ENCODE assay signal across 19 cellular contexts in genomic region chr13:90382425-90382824, GRCh38.
DNase-seq lines count a peak whose midpoint lies in the region; ATAC-seq, FAIRE-seq and TF ChIP-seq lines count a peak whose summit lies in the region.
"Had no signal": no experiment of that assay in that cellular context is flagged by ENCODE, and none has a peak within 500 bp of the region (broad histone marks: within the 10 kb centered on the region; RNA-seq: fewer than 3 reads in every experiment).

No MANE protein-coding gene starts in this region.

- peak overlapping the region; percentile 71; the same call in 1 of the 2 replicates for H3K27ac Mint-ChIP-seq in GM23338
- H3K27ac Mint-ChIP-seq: B cell; CD4-positive, alpha-beta T cell; CD8-positive, alpha-beta T cell had no signal

- TF ChIP-seq CTCF in GM23338 (conservative IDR thresholded peaks at IDR 0.05; ENCODE audit: low read depth in 2 of 2), result no peak
- no peak for TF ChIP-seq CTCF in IMR-90 (conservative IDR thresholded peaks at IDR 0.05; ENCODE audit: low read depth, low read length)
- no peak for TF ChIP-seq CTCF in endothelial cell of umbilical vein (IDR thresholded peaks at IDR 0.05; ENCODE audit: extremely low read depth in 1 of 2, insufficient read depth in 1 of 2, low read depth in 1 of 2, low read length in 2 of 2)

- intact Hi-C loops in IMR-90 (cut with micrococcal nuclease) (no loop called here), endothelial cell of umbilical vein (cut with micrococcal nuclease) (no loop called here)

- H3K4me3 Mint-ChIP-seq in GM23338, result no peak overlapping the region
- H3K4me3 Mint-ChIP-seq: B cell; CD4-positive, alpha-beta T cell; CD8-positive, alpha-beta T cell had no signal

- no peaks in the 10 kb centered on the region for H4K20me1 ChIP-seq in GM23338 (replicated peaks; ENCODE audit: insufficient read depth)
- H4K20me1 ChIP-seq in IMR-90 (ENCODE audit: insufficient read depth, low read length), result no peaks in the 10 kb centered on the region
- no peaks in the 10 kb centered on the region for H4K20me1 ChIP-seq in endothelial cell of umbilical vein (replicated peaks; ENCODE audit: control insufficient read depth, extremely low read depth, insufficient read depth, low read length)
- H4K20me1 ChIP-seq: BLaER1 treated with 17β-estradiol and CSF1 and Interleukin-3, amounts not matched to agents 10 nM and 100 nM had no signal

- H3K14ac ChIP-seq in IMR-90 (replicated peaks; ENCODE audit: low read depth, low read length), result no peak overlapping the region

- H3K4me2 ChIP-seq in GM23338 (no peak overlapping the region), IMR-90 (ENCODE audit: low read depth, low read length) (no peak overlapping the region), endothelial cell of umbilical vein (ENCODE audit: insufficient read depth, low read length) (no peak overlapping the region)
- H3K4me2 ChIP-seq: A549; BLaER1 treated with 17β-estradiol and CSF1 and Interleukin-3, amounts not matched to agents 10 nM and 100 nM had no signal

- no peak overlapping the region for H2AK9ac ChIP-seq in IMR-90 (replicated peaks; ENCODE audit: low read depth, low read length, poor library complexity)

- no peak overlapping the region for H3K4ac ChIP-seq in IMR-90 (ENCODE audit: low read depth, low read length)

- no peak overlapping the region for H4K91ac ChIP-seq in IMR-90 (ENCODE audit: insufficient read depth, low read depth, low read length)

- no peaks in the 10 kb centered on the region; the same call in 1 of the 3 replicates for H3K9me3 Mint-ChIP-seq in GM23338

- H3K23ac ChIP-seq in IMR-90 (ENCODE audit: low read depth, low read length), result no peak overlapping the region

- no peak overlapping the region for H2BK5ac ChIP-seq in IMR-90 (ENCODE audit: low read depth, low read length, poor library complexity, severe bottlenecking)

- no peak overlapping the region for H4K5ac ChIP-seq in IMR-90 (ENCODE audit: low read depth, low read length)

- WGBS in IMR-90 (ENCODE audit: extremely low coverage in 2 of 2, insufficient read length in 1 of 2), 2 experiments, result no CpG with 5 or more reads among the region's 1 CpG

- POLR2A ChIA-PET in IMR-90 (lab: Charles Lee; ENCODE audit: unreplicated experiment) (no interaction called here), endothelial cell of umbilical vein (lab: Charles Lee) (no interaction called here)

- no peaks in the 10 kb centered on the region for H3K36me3 ChIP-seq in GM23338 (ENCODE audit: insufficient read depth)
- H3K36me3 ChIP-seq in IMR-90 (ENCODE audit: control insufficient read depth, insufficient read depth, low read length), result no peaks in the 10 kb centered on the region
- no peaks in the 10 kb centered on the region for H3K36me3 ChIP-seq in endothelial cell of umbilical vein (ENCODE audit: control insufficient read depth in 2 of 2, extremely low read depth in 1 of 2, insufficient read depth in 2 of 2, low read length in 2 of 2)
- H3K36me3 ChIP-seq: BLaER1 treated with 17β-estradiol and CSF1 and Interleukin-3, amounts not matched to agents 10 nM and 100 nM had no signal

- no peaks in the 10 kb centered on the region for H3K79me1 ChIP-seq in IMR-90 (ENCODE audit: low read depth in 1 of 2, low read length in 2 of 2)

- TF ChIP-seq POLR2A in IMR-90 (IDR thresholded peaks at IDR 0.05; ENCODE audit: low read depth, low read length), result no peak
- no peak for TF ChIP-seq POLR2A in endothelial cell of umbilical vein (IDR thresholded peaks at IDR 0.05; ENCODE audit: low read depth, low read length)

- H4K8ac ChIP-seq in IMR-90 (ENCODE audit: low read depth in 2 of 2, low read length in 2 of 2), result no peak overlapping the region

- H2AFZ ChIP-seq in GM23338 (no peak overlapping the region), IMR-90 (replicated peaks; ENCODE audit: low read length, poor library complexity) (no peak overlapping the region), endothelial cell of umbilical vein (ENCODE audit: low read depth, low read length) (no peak overlapping the region)

- H3K36me3 Mint-ChIP-seq in GM23338 (ENCODE audit: low read depth), result no peaks in the 10 kb centered on the region; the same call in 2 of the 3 replicates
- H3K36me3 Mint-ChIP-seq: CD8-positive, alpha-beta T cell had no signal

- BruUV-seq in IMR-90 (replicated peaks; lab: Mats Ljungman, UMichigan) (no TSS peak), endothelial cell of umbilical vein (replicated peaks; lab: Mats Ljungman, UMichigan) (no TSS peak)

- no peak for FAIRE-seq in endothelial cell of umbilical vein (lab: Jason Lieb, UNC)
- FAIRE-seq: A549, GM12891, GM19239 had no signal

- H3K4me3 ChIP-seq in GM23338 (no peak overlapping the region), IMR-90 (ENCODE audit: insufficient read depth, low read depth, low read length) (no peak overlapping the region), endothelial cell of umbilical vein (replicated peaks in 1 of 3; ENCODE audit: insufficient read depth in 1 of 3, low read depth in 1 of 3, low read length in 3 of 3) (no peak overlapping the region)
- H3K4me3 ChIP-seq: A549; BLaER1 treated with 17β-estradiol and CSF1 and Interleukin-3, amounts not matched to agents 10 nM and 100 nM had no signal

- no peak overlapping the region for H2BK120ac ChIP-seq in IMR-90 (ENCODE audit: low read depth, low read length)

- H3K9ac ChIP-seq in IMR-90 (ENCODE audit: low read depth, low read length) (no peak overlapping the region), endothelial cell of umbilical vein (replicated peaks; ENCODE audit: extremely low read depth, insufficient read depth, low read length) (no peak overlapping the region)
- H3K9ac ChIP-seq: BLaER1 treated with 17β-estradiol and CSF1 and Interleukin-3, amounts not matched to agents 10 nM and 100 nM had no signal

- H3K79me2 ChIP-seq in GM23338 (replicated peaks; ENCODE audit: insufficient read depth) (no peaks in the 10 kb centered on the region), endothelial cell of umbilical vein (ENCODE audit: control insufficient read depth, insufficient read depth, low read length) (no peaks in the 10 kb centered on the region)

- H2BK15ac ChIP-seq in IMR-90 (ENCODE audit: low read depth, low read length), result no peak overlapping the region

- H3K9me1 ChIP-seq in IMR-90 (ENCODE audit: insufficient read depth, low read length) (no peaks in the 10 kb centered on the region), endothelial cell of umbilical vein (replicated peaks; ENCODE audit: control insufficient read depth, extremely low read depth, insufficient read depth, low read length) (no peaks in the 10 kb centered on the region)

- H3F3A ChIP-seq in GM23338 (replicated peaks; ENCODE audit: low read depth), result no peaks in the 10 kb centered on the region

- in situ Hi-C loops in IMR-90 (cut with MboI; ENCODE audit: low sequenced_read_pairs), result no loop called here

- ATAC-seq in GM23338 (no peak), IMR-90 (ENCODE audit: low read depth) (no peak)
- ATAC-seq: A549; CD8-positive, alpha-beta T cell had no signal

- TF ChIP-seq RAD21 in IMR-90 (IDR thresholded peaks at IDR 0.05; ENCODE audit: low read length), result no peak

- H2BK20ac ChIP-seq in IMR-90 (ENCODE audit: low read depth, low read length), result no peak overlapping the region

- DNase-seq in GM23338 (ENCODE audit: low spot score), result no peak
- DNase-seq in IMR-90, result no peak
- no peak for DNase-seq in endothelial cell of umbilical vein (ENCODE audit: low read depth, low spot score)
- no peak for DNase-seq in NCI-H345 (lab: John Stamatoyannopoulos, UW)
- no peak for DNase-seq in SW480 (ENCODE audit: low spot score)
- DNase-seq: AML-193; Caco-2; Calu3; CD4-positive, alpha-beta T cell; CD8-positive, alpha-beta T cell; DMS79 treated with DMSO at 0.1 percent for 48 hours; GF-D8 had no signal

- H3K56ac ChIP-seq in IMR-90 (ENCODE audit: extremely low read depth, insufficient read depth, low read length), result no peak overlapping the region

- H2AK5ac ChIP-seq in IMR-90 (ENCODE audit: low read depth, low read length), result no peak overlapping the region

- H3K18ac ChIP-seq in IMR-90 (ENCODE audit: low read depth, low read length), result no peak overlapping the region

- H3K27me3 ChIP-seq in GM23338 (ENCODE audit: insufficient read depth) (no peaks in the 10 kb centered on the region), IMR-90 (ENCODE audit: control insufficient read depth, insufficient read depth, low read length) (no peaks in the 10 kb centered on the region), endothelial cell of umbilical vein (ENCODE audit: control insufficient read depth in 2 of 2, insufficient read depth in 2 of 2, low read length in 2 of 2) (no peaks in the 10 kb centered on the region)
- H3K27me3 ChIP-seq: BLaER1 treated with 17β-estradiol and CSF1 and Interleukin-3, amounts not matched to agents 10 nM and 100 nM had no signal

- dilution Hi-C loops in IMR-90 (cut with HindIII; ENCODE audit: low sequenced_read_pairs, unreplicated experiment) (no loop called here), endothelial cell of umbilical vein (cut with MboI; ENCODE audit: extremely low pct_ligation_motif_present, low sequenced_read_pairs) (no loop called here)

- no peaks in the 10 kb centered on the region for H3K27me3 Mint-ChIP-seq in GM23338 (ENCODE audit: insufficient read depth, low read depth, poor library complexity)
- H3K27me3 Mint-ChIP-seq: B cell; CD4-positive, alpha-beta T cell had no signal

- H3K9me3 ChIP-seq in IMR-90 (ENCODE audit: control insufficient read depth, insufficient read depth, low read length), result no peaks in the 10 kb centered on the region
- no peaks in the 10 kb centered on the region for H3K9me3 ChIP-seq in endothelial cell of umbilical vein (replicated peaks; ENCODE audit: control insufficient read depth, insufficient read depth, low read length)
- H3K9me3 ChIP-seq: A549; BLaER1 treated with 17β-estradiol and CSF1 and Interleukin-3, amounts not matched to agents 10 nM and 100 nM; Caco-2 had no signal

- H3K9me2 ChIP-seq in GM23338 (ENCODE audit: insufficient read depth), result no peaks in the 10 kb centered on the region

- no peak overlapping the region for H3K27ac ChIP-seq in GM23338 (ENCODE audit: low read depth)
- H3K27ac ChIP-seq in IMR-90 (ENCODE audit: insufficient read depth, low read length), result no peak overlapping the region
- H3K27ac ChIP-seq in endothelial cell of umbilical vein (ENCODE audit: insufficient read depth, low read depth, low read length), result no peak overlapping the region
- H3K27ac ChIP-seq: 22Rv1; A549; BLaER1 treated with 17β-estradiol and CSF1 and Interleukin-3, amounts not matched to agents 10 nM and 100 nM; C4-2B had no signal

- no peaks in the 10 kb centered on the region for H3K4me1 Mint-ChIP-seq in GM23338
- H3K4me1 Mint-ChIP-seq: B cell had no signal

- CTCF ChIA-PET in IMR-90 (lab: Yijun Ruan, JAX) (no interaction called here), endothelial cell of umbilical vein (lab: Charles Lee) (no interaction called here)

- H3K4me1 ChIP-seq in GM23338 (ENCODE audit: insufficient read depth) (no peaks in the 10 kb centered on the region), IMR-90 (ENCODE audit: control insufficient read depth, insufficient read depth, low read length) (no peaks in the 10 kb centered on the region), endothelial cell of umbilical vein (ENCODE audit: control insufficient read depth, extremely low read depth, insufficient read depth, low read length) (no peaks in the 10 kb centered on the region)
- H3K4me1 ChIP-seq: A549; BLaER1 treated with 17β-estradiol and CSF1 and Interleukin-3, amounts not matched to agents 10 nM and 100 nM; Caco-2 had no signal

TF ChIP-seq in endothelial cell of umbilical vein, 7 proteins besides CTCF, POLR2A, EP300 and RAD21 (continues in another document):
- peak; percentile 17 for TF ChIP-seq JUN (IDR thresholded peaks at IDR 0.05; ENCODE audit: borderline replicate concordance, insufficient read depth, insufficient read length, low read depth)
